ENCODE assay signal across 15 cellular contexts in genomic region chr20:37319120-37319717, GRCh38. TPM values are rescaled to one million over a fixed set of nuclear protein-coding genes. Genes with fewer than 3 reads are reported as not detected.
A peak's percentile ranks its signal among the peaks of the same experiment; 100 is the strongest.
DNase-seq lines count a peak whose midpoint lies in the region; ATAC-seq, FAIRE-seq and TF ChIP-seq lines count a peak whose summit lies in the region.
"Had no signal": no experiment of that assay in that cellular context is flagged by ENCODE, and none has a peak within 500 bp of the region (broad histone marks: within the 10 kb centered on the region; RNA-seq: fewer than 3 reads in every experiment).

No MANE protein-coding gene starts in this region.

- POLR2A ChIA-PET in RWPE1 (lab: Yijun Ruan, JAX; ENCODE audit: low non-redundant PET): interaction anchor here (1.2 kb wide), 1 partner anchor 11 kb away, joined by 4 read pairs; no protein-coding TSS in a partner anchor

- no peak overlapping the region for H3K14ac ChIP-seq in neuronal stem cell (ENCODE audit: low read length)

- ATAC-seq in esophagus mucosa: peak; percentile 41
- ATAC-seq: left lung had no signal

- H3K9me2 ChIP-seq in GM23248 (ENCODE audit: insufficient read depth): no peaks in the 10 kb centered on the region

- H3K36me3 ChIP-seq in GM23248 (ENCODE audit: low read depth) (no peaks in the 10 kb centered on the region), neuronal stem cell (replicated peaks in 1 of 2; ENCODE audit: control insufficient read depth in 2 of 2, insufficient read depth in 2 of 2, low read length in 2 of 2) (peaks cover 6 to 43% of the 10 kb centered on the region in 2 donors)
- H3K36me3 ChIP-seq: breast epithelium had no signal

- H3K79me1 ChIP-seq in neuronal stem cell (ENCODE audit: low read depth, low read length): no peaks in the 10 kb centered on the region

- H3K9ac ChIP-seq in GM23248 (no peak overlapping the region), neuronal stem cell (ENCODE audit: low read depth, low read length, poor library complexity) (no peak overlapping the region)

- DNase-seq in GM23248: peak; percentile 28
- DNase-seq in RWPE1 (ENCODE audit: low spot score): no peak
- DNase-seq in neuronal stem cell (ENCODE audit: low spot score): peak; percentile 43
- no peak for DNase-seq in T1000 (lab: John Stamatoyannopoulos, UW)
- no peak for DNase-seq in cortex of kidney (lab: John Stamatoyannopoulos, UW)
- no peak for DNase-seq in GM12892 (ENCODE audit: insufficient read length)
- DNase-seq in SIG-M5 treated with dmso at 0.1 percent for 504 hours (lab: John Stamatoyannopoulos, UW; ENCODE audit: unreplicated experiment): no peak
- DNase-seq: activated CD8-positive, alpha-beta memory T cell treated with anti-CD3 and anti-CD28 coated beads, Interleukin-2, amount 50 U/mL, for 48 hours; MG63; NCI-H82 had no signal

- H3F3A ChIP-seq in GM23248 (ENCODE audit: insufficient read depth): peaks cover 16% of the 10 kb centered on the region

- H2AFZ ChIP-seq in GM23248: no peak overlapping the region
- no peak overlapping the region for H2AFZ ChIP-seq in neuronal stem cell (ENCODE audit: low read length)

- no peak overlapping the region for H4K8ac ChIP-seq in neuronal stem cell (ENCODE audit: low read depth, low read length)

- no peak overlapping the region for H3K27ac ChIP-seq in GM23248
- peak overlapping the region; percentile 51 for H3K27ac ChIP-seq in RWPE1
- peak overlapping the region; percentile 87 for H3K27ac ChIP-seq in neuronal stem cell (replicated peaks; ENCODE audit: low read length)
- H3K27ac ChIP-seq: breast epithelium, left lung, thoracic aorta had no signal

- no peak overlapping the region for H2BK15ac ChIP-seq in neuronal stem cell (ENCODE audit: low read length)

- H3K4me3 ChIP-seq in GM23248: no peak overlapping the region
- H3K4me3 ChIP-seq in neuronal stem cell (ENCODE audit: low read length in 2 of 2): no peak overlapping the region
- H3K4me3 ChIP-seq: breast epithelium, left lung, MG63, thoracic aorta had no signal

- no peak for TF ChIP-seq CTCF in RWPE1 (conservative IDR thresholded peaks at IDR 0.05; ENCODE audit: low read depth)

- H3K27me3 ChIP-seq in GM23248 (replicated peaks; ENCODE audit: insufficient read depth) (no peaks in the 10 kb centered on the region), neuronal stem cell (ENCODE audit: control insufficient read depth in 3 of 3, insufficient read depth in 3 of 3, low read depth in 1 of 3, low read length in 3 of 3) (no peaks in the 10 kb centered on the region)
- H3K27me3 ChIP-seq: breast epithelium, left lung, MG63 had no signal

- FAIRE-seq in GM12892 (lab: Jason Lieb, UNC): no peak

- H2BK120ac ChIP-seq in neuronal stem cell (ENCODE audit: low read depth, low read length): no peak overlapping the region

- no peak overlapping the region for H3K23ac ChIP-seq in neuronal stem cell (ENCODE audit: low read depth, low read length, poor library complexity)

- H4K91ac ChIP-seq in neuronal stem cell (ENCODE audit: low read depth, low read length, poor library complexity): no peak overlapping the region

- CTCF ChIA-PET in RWPE1 (lab: Yijun Ruan, JAX): interaction anchor here (0.5 kb wide), 1 partner anchor 16 kb away, joined by 3 read pairs; no protein-coding TSS in a partner anchor

- no peaks in the 10 kb centered on the region for H3K9me3 ChIP-seq in GM23248 (ENCODE audit: low read depth)
- H3K9me3 ChIP-seq in neuronal stem cell (replicated peaks in 1 of 2; ENCODE audit: control insufficient read depth in 2 of 2, insufficient read depth in 1 of 2, low read depth in 1 of 2, low read length in 2 of 2): no peaks in the 10 kb centered on the region
- H3K9me3 ChIP-seq: breast epithelium, Caco-2, left lung, thoracic aorta had no signal

- H3K4me1 ChIP-seq in GM23248 (ENCODE audit: insufficient read depth) (peaks cover 22% of the 10 kb centered on the region), neuronal stem cell (ENCODE audit: control insufficient read depth in 2 of 2, insufficient read depth in 1 of 2, low read depth in 1 of 2, low read length in 2 of 2) (peaks cover 6 to 22% of the 10 kb centered on the region in 2 donors)

- H4K20me1 ChIP-seq in GM23248 (ENCODE audit: insufficient read depth): no peaks in the 10 kb centered on the region

- no peak overlapping the region for H2BK12ac ChIP-seq in neuronal stem cell (ENCODE audit: low read length)

- no peak overlapping the region for H3K4ac ChIP-seq in neuronal stem cell (ENCODE audit: low read length)

- peak overlapping the region; percentile 88 for H3K18ac ChIP-seq in neuronal stem cell (ENCODE audit: low read length)

- H3K79me2 ChIP-seq in GM23248 (ENCODE audit: insufficient read depth): peaks cover 5% of the 10 kb centered on the region; the same call in 1 of the 2 replicates

- no peak overlapping the region for H2BK5ac ChIP-seq in neuronal stem cell (ENCODE audit: low read length)

- 78 to 82% methylated on average over 11 of the region's 11 CpGs for WGBS in GM23248 (ENCODE audit: low coverage in 1 of 2, low lambda C conversion rate in 2 of 2, missing lambda C conversion rate in 2 of 2), 2 experiments
- no CpG with 5 or more reads among the region's 11 CpGs for WGBS in neuronal stem cell (ENCODE audit: extremely low coverage in 2 of 2, insufficient read length in 2 of 2, insufficient replicate concordance in 1 of 2), 2 donors

- H3K4me2 ChIP-seq in GM23248 (ENCODE audit: unreplicated experiment) (no peak overlapping the region), neuronal stem cell (ENCODE audit: insufficient read depth, low read length, poor library complexity, severe bottlenecking) (peak overlapping the region; percentile 12)

- TF ChIP-seq POLR2A in GM12892 (IDR thresholded peaks at IDR 0.05; ENCODE audit: low read depth, low read length): no peak

- in situ Hi-C loops in GM23248 (cut with MboI): no loop called here

- no peak overlapping the region for H2AK5ac ChIP-seq in neuronal stem cell (ENCODE audit: low read depth, low read length)

RNA-seq across cellular contexts. Expression of gene SRC, which starts 26.7 kb away (rescaled TPM):
- total RNA-seq in GM23248 (2014; rRNA removed; shearing (Covaris generic)): 28.6 and 29.8 TPM in 2 replicates
- polyA plus RNA-seq in GM23248 (2016; fragmentation: Nextera tagmentation; extraction: Ambion mirVana): 13.9 and 17.0 TPM in 2 replicates
- 30.5 TPM for total RNA-seq in esophagus mucosa
- 32.2 TPM for polyA plus RNA-seq in neuronal stem cell (2013, experiment 1 of 2)
- polyA plus RNA-seq in neuronal stem cell (2013, experiment 2 of 2): 33.5 TPM
- 18.6 TPM for polyA plus RNA-seq in GM12892 (2012; ENCODE audit: missing spikeins)

RNA-seq across cellular contexts. Expression of gene MANBAL, which starts 29.8 kb away (rescaled TPM):
- 23.6 and 24.8 TPM in 2 replicates for total RNA-seq in GM23248 (2014; rRNA removed; shearing (Covaris generic))
- 96.3 and 105 TPM in 2 replicates for polyA plus RNA-seq in GM23248 (2016; fragmentation: Nextera tagmentation; extraction: Ambion mirVana)
- total RNA-seq in esophagus mucosa: 42.0 TPM
- polyA plus RNA-seq in neuronal stem cell (2013, experiment 1 of 2): 66.5 TPM
- 66.4 TPM for polyA plus RNA-seq in neuronal stem cell (2013, experiment 2 of 2)
- 26.6 TPM for polyA plus RNA-seq in GM12892 (2012; ENCODE audit: missing spikeins)

RNA-seq across cellular contexts. Expression of gene GHRH, which starts 57.6 kb away (rescaled TPM):
- not detected in 2 replicates for total RNA-seq in GM23248 (2014; rRNA removed; shearing (Covaris generic))
- polyA plus RNA-seq in GM23248 (2016; fragmentation: Nextera tagmentation; extraction: Ambion mirVana): not detected in 2 replicates
- not detected for total RNA-seq in esophagus mucosa
- 0.96 TPM for polyA plus RNA-seq in neuronal stem cell (2013, experiment 1 of 2)
- polyA plus RNA-seq in neuronal stem cell (2013, experiment 2 of 2): 1.8 TPM
- polyA plus RNA-seq in GM12892 (2012; ENCODE audit: missing spikeins): not detected
- total RNA-seq: breast epithelium, Caco-2, left lung, thoracic aorta had no signal

Comparison
In these comparisons a context has a peak if more than half of its experiments do, and no peak if none do; other contexts are left out.
1. DNase-seq: peak in GM23248 (single experiment) and neuronal stem cell (single experiment); none in RWPE1 (single experiment), T1000 (single experiment), cortex of kidney (single experiment), GM12892 (single experiment) and SIG-M5 treated with dmso at 0.1 percent for 504 hours (single experiment).